In the genomic region with DNA sequence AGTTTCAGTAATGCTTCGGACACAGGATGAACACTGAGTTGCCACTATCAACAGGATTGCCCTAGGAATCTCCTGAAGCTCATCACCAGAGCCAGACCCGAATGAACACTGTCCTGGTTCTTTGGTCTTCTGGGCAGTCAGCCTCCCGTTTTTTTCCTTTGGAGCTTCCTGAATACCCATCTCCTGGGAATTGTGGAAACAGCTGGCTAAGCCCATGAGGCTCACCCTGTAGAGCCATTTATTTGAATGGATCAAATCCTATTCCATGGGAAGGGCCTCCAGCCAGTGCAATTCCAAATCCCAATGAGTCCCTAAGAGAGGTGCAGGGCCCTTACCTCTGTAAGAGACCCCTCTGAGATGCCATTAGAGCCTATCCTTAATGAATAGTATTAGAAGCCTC, we compare ENCODE assay signal across 15 cellular contexts. TPM values are rescaled to one million over a fixed set of nuclear protein-coding genes. Genes with fewer than 3 reads are reported as not detected.
DNase-seq lines count a peak whose midpoint lies in the region; ATAC-seq and TF ChIP-seq lines count a peak whose summit lies in the region.
"Had no signal": no experiment of that assay in that cellular context is flagged by ENCODE, and none has a peak within 500 bp of the region (broad histone marks: within the 10 kb centered on the region; RNA-seq: fewer than 3 reads in every experiment).

No MANE protein-coding gene starts in this region.

- H3K4me3 Mint-ChIP-seq in activated CD4-positive, alpha-beta T cell treated with anti-CD3 and anti-CD28 coated beads, Interleukin-2, amount 10 ng/mL, durations not matched to agents 24 days and 14 days = peak overlapping the region; percentile 70
- no peak overlapping the region for H3K4me3 Mint-ChIP-seq in central memory CD8-positive, alpha-beta T cell
- no peak overlapping the region for H3K4me3 Mint-ChIP-seq in endothelial cell (ENCODE audit: unreplicated experiment)

- H3K4me1 ChIP-seq in skeletal muscle tissue (ENCODE audit: control insufficient read depth in 3 of 3, insufficient read depth in 3 of 3, low read length in 3 of 3) = peaks cover 59 to 81% (median 68%) of the 10 kb centered on the region in 3 donors
- peaks cover 50% of the 10 kb centered on the region for H3K4me1 ChIP-seq in MM.1S (ENCODE audit: low read length)

- no peak for DNase-seq in activated CD4-positive, alpha-beta T cell treated with anti-CD3 and anti-CD28 coated beads, Interleukin-2, amount 10 ng/mL, durations not matched to agents 24 days and 14 days
- DNase-seq in activated CD4-positive, alpha-beta T cell treated with anti-CD3 and anti-CD28 coated beads, Interleukin-2, amount 50 U/mL, for 48 hours = no peak
- DNase-seq in NCI-H524 (lab: John Stamatoyannopoulos, UW) = peak; percentile 31 to 59
- DNase-seq in central memory CD8-positive, alpha-beta T cell (ENCODE audit: low spot score in 2 of 2) = no peak
- no peak for DNase-seq in MM.1S
- DNase-seq in endothelial cell (ENCODE audit: low spot score) = no peak
- DNase-seq: foreskin melanocyte, NCI-H2029, sigmoid colon had no signal

- TF ChIP-seq CTCF in MM.1S (IDR thresholded peaks at IDR 0.05; ENCODE audit: low read length) (no peak), endothelial cell (IDR thresholded peaks at IDR 0.05; ENCODE audit: unreplicated experiment) (no peak)

- H2AFZ ChIP-seq in MM.1S (ENCODE audit: low read length) = no peak overlapping the region

- ATAC-seq in central memory CD8-positive, alpha-beta T cell (replicated peaks; ENCODE audit: extremely low read depth, poor library complexity, severe bottlenecking) = no peak
- no peak for ATAC-seq in GM21529 (IDR thresholded peaks at IDR 0.05; ENCODE audit: unreplicated experiment)
- ATAC-seq: Panc1 had no signal

- no peaks in the 10 kb centered on the region for H3K9me2 ChIP-seq in MM.1S (replicated peaks; ENCODE audit: insufficient read depth, low read length)

- H3K27me3 ChIP-seq in skeletal muscle tissue (ENCODE audit: control insufficient read depth in 3 of 3, insufficient read depth in 3 of 3, low read length in 3 of 3) (no peaks in the 10 kb centered on the region), MM.1S (replicated peaks; ENCODE audit: insufficient read depth, low read length) (no peaks in the 10 kb centered on the region)
- H3K27me3 ChIP-seq: sigmoid colon, upper lobe of left lung had no signal

- H3K9ac ChIP-seq in skeletal muscle tissue (ENCODE audit: low read depth in 1 of 3, low read length in 3 of 3) = peak overlapping the region in 2 of 3 donors; percentile 59 to 80
- no peak overlapping the region for H3K9ac ChIP-seq in MM.1S (ENCODE audit: low read length)
- H3K9ac ChIP-seq: KMS-11 had no signal

- peak overlapping the region; percentile 91 for H3K27ac Mint-ChIP-seq in activated CD4-positive, alpha-beta T cell treated with anti-CD3 and anti-CD28 coated beads, Interleukin-2, amount 10 ng/mL, durations not matched to agents 24 days and 14 days
- H3K27ac Mint-ChIP-seq in central memory CD8-positive, alpha-beta T cell (ENCODE audit: low read depth) = peak overlapping the region; percentile 73
- H3K27ac Mint-ChIP-seq in endothelial cell (ENCODE audit: unreplicated experiment) = no peak overlapping the region
- H3K27ac Mint-ChIP-seq: nephron progenitor cell had no signal

- peaks cover 75% of the 10 kb centered on the region for H3K4me1 Mint-ChIP-seq in activated CD4-positive, alpha-beta T cell treated with anti-CD3 and anti-CD28 coated beads, Interleukin-2, amount 10 ng/mL, durations not matched to agents 24 days and 14 days
- H3K4me1 Mint-ChIP-seq in central memory CD8-positive, alpha-beta T cell = peaks cover 90% of the 10 kb centered on the region
- peaks cover 69% of the 10 kb centered on the region for H3K4me1 Mint-ChIP-seq in endothelial cell (ENCODE audit: unreplicated experiment)

- intact Hi-C loops in activated CD4-positive, alpha-beta T cell treated with anti-CD3 and anti-CD28 coated beads, Interleukin-2, amount 10 ng/mL, durations not matched to agents 24 days and 14 days (cut with micrococcal nuclease) = no loop called here

- no peaks in the 10 kb centered on the region for H3K9me3 Mint-ChIP-seq in activated CD4-positive, alpha-beta T cell treated with anti-CD3 and anti-CD28 coated beads, Interleukin-2, amount 10 ng/mL, durations not matched to agents 24 days and 14 days
- no peaks in the 10 kb centered on the region for H3K9me3 Mint-ChIP-seq in central memory CD8-positive, alpha-beta T cell
- H3K9me3 Mint-ChIP-seq in endothelial cell (ENCODE audit: unreplicated experiment) = no peaks in the 10 kb centered on the region
- H3K9me3 Mint-ChIP-seq: nephron progenitor cell had no signal

- peak overlapping the region; percentile 95 for H3K27ac ChIP-seq in skeletal muscle tissue (ENCODE audit: low read depth, low read length)
- no peak overlapping the region for H3K27ac ChIP-seq in MM.1S (ENCODE audit: low read length)
- H3K27ac ChIP-seq: upper lobe of left lung had no signal

- peaks cover 88% of the 10 kb centered on the region for H3K79me2 ChIP-seq in MM.1S (ENCODE audit: low read length)

- H3K9me3 ChIP-seq in skeletal muscle tissue (ENCODE audit: control insufficient read depth in 3 of 3, low read length in 3 of 3) = no peaks in the 10 kb centered on the region
- no peaks in the 10 kb centered on the region for H3K9me3 ChIP-seq in MM.1S (replicated peaks; ENCODE audit: insufficient read depth, low read length)
- H3K9me3 ChIP-seq: sigmoid colon, upper lobe of left lung had no signal

- H3K4me3 ChIP-seq in skeletal muscle tissue (ENCODE audit: low read length in 3 of 3) (peak overlapping the region; percentile 2 to 57 (median 8)), MM.1S (ENCODE audit: low read length) (no peak overlapping the region)
- H3K4me3 ChIP-seq: sigmoid colon, upper lobe of left lung had no signal

- H3K4me2 ChIP-seq in MM.1S (ENCODE audit: low read depth, low read length) = no peak overlapping the region
- H3K4me2 ChIP-seq: KMS-11 had no signal

- H3F3A ChIP-seq in MM.1S (ENCODE audit: insufficient read depth, low read length) = peaks cover 7% of the 10 kb centered on the region

- H3K36me3 ChIP-seq in skeletal muscle tissue (ENCODE audit: control insufficient read depth in 3 of 3, insufficient read depth in 3 of 3, low read length in 3 of 3) = peaks cover 6 to 12% (median 8%) of the 10 kb centered on the region in 3 donors
- H3K36me3 ChIP-seq in MM.1S (replicated peaks; ENCODE audit: insufficient read depth, low read length) = 0 out of 2 replicates have a peak, but pooled peaks cover 4% of the 10 kb centered on the region
- H3K36me3 ChIP-seq: sigmoid colon, upper lobe of left lung had no signal

- H3K36me3 Mint-ChIP-seq in activated CD4-positive, alpha-beta T cell treated with anti-CD3 and anti-CD28 coated beads, Interleukin-2, amount 10 ng/mL, durations not matched to agents 24 days and 14 days (ENCODE audit: low read depth) = peaks cover 56% of the 10 kb centered on the region
- H3K36me3 Mint-ChIP-seq in central memory CD8-positive, alpha-beta T cell (ENCODE audit: insufficient read depth) = peaks cover 21% of the 10 kb centered on the region
- peaks cover 18% of the 10 kb centered on the region for H3K36me3 Mint-ChIP-seq in endothelial cell (ENCODE audit: low read depth, unreplicated experiment)

- H3K27me3 Mint-ChIP-seq in activated CD4-positive, alpha-beta T cell treated with anti-CD3 and anti-CD28 coated beads, Interleukin-2, amount 10 ng/mL, durations not matched to agents 24 days and 14 days = no peaks in the 10 kb centered on the region
- no peaks in the 10 kb centered on the region for H3K27me3 Mint-ChIP-seq in central memory CD8-positive, alpha-beta T cell
- H3K27me3 Mint-ChIP-seq in endothelial cell (ENCODE audit: unreplicated experiment) = peaks cover 15% of the 10 kb centered on the region

- H4K20me1 ChIP-seq in MM.1S (ENCODE audit: insufficient read depth, low read length) = no peaks in the 10 kb centered on the region

RNA-seq across cellular contexts. Expression of gene RCSD1, which starts 5.9 kb away (rescaled TPM):
- 74.7 and 81.0 TPM in 2 replicates for total RNA-seq in activated CD4-positive, alpha-beta T cell treated with anti-CD3 and anti-CD28 coated beads, Interleukin-2, amount 10 ng/mL, durations not matched to agents 24 days and 14 days
- total RNA-seq in skeletal muscle tissue (45.9 TPM), endothelial cell (ENCODE audit: unreplicated experiment) (39.5 TPM)

Comparison
In these comparisons a context has a peak if more than half of its experiments do, and no peak if none do; other contexts are left out.
1. DNase-seq: peak in NCI-H524 (2 of 2); none in activated CD4-positive, alpha-beta T cell treated with anti-CD3 and anti-CD28 coated beads, Interleukin-2, amount 10 ng/mL, durations not matched to agents 24 days and 14 days (single experiment), activated CD4-positive, alpha-beta T cell treated with anti-CD3 and anti-CD28 coated beads, Interleukin-2, amount 50 U/mL, for 48 hours (0 of 2), central memory CD8-positive, alpha-beta T cell (0 of 2), MM.1S (single experiment) and endothelial cell (single experiment).